1 cellular context compared by ENCODE assay signal in genomic region chr16:81465375-81465943, GRCh38.
TF ChIP-seq lines count a peak whose summit lies in the region.

No MANE protein-coding gene starts in this region.

TF ChIP-seq in HepG2, 621 proteins besides CTCF, POLR2A, EP300 and RAD21 (continued from another document and continues in another):
- no peak for TF ChIP-seq GMEB1 (CRISPR knock-in tag; IDR thresholded peaks at IDR 0.05; ENCODE audit: borderline replicate concordance)
- TF ChIP-seq ZSCAN20 (CRISPR knock-in tag; IDR thresholded peaks at IDR 0.05; ENCODE audit: borderline replicate concordance), result no peak
- peak; percentile 49; the same call in 1 of the 2 replicates for TF ChIP-seq ZNF605 (CRISPR knock-in tag; IDR thresholded peaks at IDR 0.05)
- TF ChIP-seq ZNF331 (CRISPR knock-in tag; IDR thresholded peaks at IDR 0.05), result peak; percentile 44; the same call in 1 of the 2 replicates
- TF ChIP-seq HOXA3 (CRISPR knock-in tag; IDR thresholded peaks at IDR 0.05), result peak; percentile 73
- TF ChIP-seq TGIF2 (CRISPR knock-in tag; IDR thresholded peaks at IDR 0.05), result no peak
- peak; percentile 82 for TF ChIP-seq MIXL1 (CRISPR knock-in tag; IDR thresholded peaks at IDR 0.05)
- no peak for TF ChIP-seq REXO4 (CRISPR knock-in tag; IDR thresholded peaks at IDR 0.05; ENCODE audit: borderline replicate concordance)
- TF ChIP-seq MBNL3 (CRISPR knock-in tag; conservative IDR thresholded peaks at IDR 0.05), result no peak
- no peak for TF ChIP-seq SMARCC2 (IDR thresholded peaks at IDR 0.05)
- TF ChIP-seq ZNF543 (CRISPR knock-in tag; IDR thresholded peaks at IDR 0.05), result no peak
- TF ChIP-seq TRIM24 (CRISPR knock-in tag; IDR thresholded peaks at IDR 0.05), result no peak
- 0 out of 2 replicates have a peak, but pooled peaks have one; percentile 34 for TF ChIP-seq BCL3 (CRISPR knock-in tag; IDR thresholded peaks at IDR 0.05)
- no peak for TF ChIP-seq EZH2 (conservative IDR thresholded peaks at IDR 0.05; ENCODE audit: low read depth, low read length)
- TF ChIP-seq ZNF841 (CRISPR knock-in tag; IDR thresholded peaks at IDR 0.05; ENCODE audit: borderline replicate concordance), result no peak
- no peak for TF ChIP-seq ZNF512B (CRISPR knock-in tag; IDR thresholded peaks at IDR 0.05; ENCODE audit: borderline replicate concordance)
- TF ChIP-seq GRHL1 (CRISPR knock-in tag; conservative IDR thresholded peaks at IDR 0.05), result no peak
- TF ChIP-seq GPBP1L1 (CRISPR knock-in tag; IDR thresholded peaks at IDR 0.05), result no peak
- TF ChIP-seq SRY (CRISPR knock-in tag; IDR thresholded peaks at IDR 0.05), result peak; percentile 59; the same call in 1 of the 2 replicates
- no peak for TF ChIP-seq ZNF18 (CRISPR knock-in tag; IDR thresholded peaks at IDR 0.05; ENCODE audit: insufficient replicate concordance)
- no peak for TF ChIP-seq ZNF740 (CRISPR knock-in tag; IDR thresholded peaks at IDR 0.05)
- TF ChIP-seq KDM5B (CRISPR knock-in tag; IDR thresholded peaks at IDR 0.05; ENCODE audit: borderline replicate concordance), result no peak
- peak; percentile 63; the same call in 1 of the 2 replicates for TF ChIP-seq ZNF280B (CRISPR knock-in tag; IDR thresholded peaks at IDR 0.05; ENCODE audit: borderline replicate concordance)
- TF ChIP-seq BCLAF1 (IDR thresholded peaks at IDR 0.05), result no peak
- TF ChIP-seq ZMAT3 (CRISPR knock-in tag; conservative IDR thresholded peaks at IDR 0.05), result no peak
- TF ChIP-seq HNF4A (CRISPR knock-in tag; IDR thresholded peaks at IDR 0.05), result peak; percentile 59; the same call in 1 of the 2 replicates
- TF ChIP-seq KLF6 (CRISPR knock-in tag; IDR thresholded peaks at IDR 0.05), result 0 out of 2 replicates have a peak, but pooled peaks have one; percentile 26
- no peak for TF ChIP-seq ZNF704 (CRISPR knock-in tag; IDR thresholded peaks at IDR 0.05; ENCODE audit: borderline replicate concordance)
- 0 out of 2 replicates have a peak, but pooled peaks have one; percentile 32 for TF ChIP-seq THAP9 (CRISPR knock-in tag; IDR thresholded peaks at IDR 0.05; ENCODE audit: borderline replicate concordance)
- TF ChIP-seq ERF (CRISPR knock-in tag; IDR thresholded peaks at IDR 0.05), result peak; percentile 55; the same call in 1 of the 2 replicates
- no peak for TF ChIP-seq HNRNPUL1 (IDR thresholded peaks at IDR 0.05; ENCODE audit: low read depth, low read length)
- 0 out of 2 replicates have a peak, but pooled peaks have one; percentile 30 for TF ChIP-seq KDM2A (CRISPR knock-in tag; IDR thresholded peaks at IDR 0.05; ENCODE audit: borderline replicate concordance, low read depth)
- no peak for TF ChIP-seq MED13 (CRISPR knock-in tag; IDR thresholded peaks at IDR 0.05)
- TF ChIP-seq STAG1 (CRISPR knock-in tag; IDR thresholded peaks at IDR 0.05), result peak; percentile 25
- TF ChIP-seq FOXP1 (IDR thresholded peaks at IDR 0.05), result no peak
- no peak for TF ChIP-seq FOXP1 (CRISPR knock-in tag; IDR thresholded peaks at IDR 0.05)
- TF ChIP-seq FIP1L1 (IDR thresholded peaks at IDR 0.05; ENCODE audit: borderline replicate concordance, insufficient read depth, low read depth, low read length), result no peak
- no peak for TF ChIP-seq ETV6 (CRISPR knock-in tag; conservative IDR thresholded peaks at IDR 0.05)
- TF ChIP-seq ZNF883 (CRISPR knock-in tag; IDR thresholded peaks at IDR 0.05; ENCODE audit: not compliant biosample characterization), result no peak
- TF ChIP-seq RBFOX2 (IDR thresholded peaks at IDR 0.05; ENCODE audit: low read depth, low read length), result no peak
- TF ChIP-seq ZNF552 (CRISPR knock-in tag; IDR thresholded peaks at IDR 0.05; ENCODE audit: borderline replicate concordance), result no peak
- TF ChIP-seq ZNF263 (CRISPR knock-in tag; IDR thresholded peaks at IDR 0.05), result 0 out of 2 replicates have a peak, but pooled peaks have one; percentile 26
- TF ChIP-seq SP5 (CRISPR knock-in tag; IDR thresholded peaks at IDR 0.05; ENCODE audit: borderline replicate concordance, low read depth), result no peak
- no peak for TF ChIP-seq PLRG1 (conservative IDR thresholded peaks at IDR 0.05)
